ENCODE assay signal across 21 cellular contexts in the genomic region with DNA sequence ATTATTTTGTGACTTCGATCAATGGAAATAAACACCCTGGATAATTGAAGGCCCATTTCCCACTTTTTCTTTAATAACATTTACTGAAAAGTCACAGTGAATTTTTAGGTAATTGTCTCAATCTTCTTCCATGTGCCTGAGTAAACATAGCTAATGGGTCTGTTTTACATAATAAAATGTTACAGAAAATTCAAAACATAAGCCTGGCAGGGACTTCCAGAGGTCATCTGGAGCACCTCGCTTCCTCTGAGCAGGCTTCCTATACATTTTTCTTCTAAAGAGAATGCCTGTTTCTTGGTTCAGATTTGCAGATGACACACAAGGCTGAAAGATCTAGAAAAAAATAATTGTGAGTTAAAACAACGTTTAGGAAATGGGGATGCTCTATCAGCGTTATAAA.
DNase-seq lines count a peak whose midpoint lies in the region; ATAC-seq, FAIRE-seq and TF ChIP-seq lines count a peak whose summit lies in the region.
"Had no signal": no experiment of that assay in that cellular context is flagged by ENCODE, and none has a peak within 500 bp of the region (broad histone marks: within the 10 kb centered on the region; RNA-seq: fewer than 3 reads in every experiment).

No MANE protein-coding gene starts in this region.

- H3K79me2 ChIP-seq in astrocyte (ENCODE audit: insufficient read depth, low read length) = no peaks in the 10 kb centered on the region
- H3K79me2 ChIP-seq in hepatocyte = no peaks in the 10 kb centered on the region

- H3K27me3 Mint-ChIP-seq in activated T-cell treated with anti-CD3 and anti-CD28 coated beads, Interleukin-2, amount 50 U/mL, for 72 hours (ENCODE audit: low read depth) = no peaks in the 10 kb centered on the region
- no peaks in the 10 kb centered on the region for H3K27me3 Mint-ChIP-seq in astrocyte (ENCODE audit: low read depth, unreplicated experiment)
- H3K27me3 Mint-ChIP-seq: CD4-positive, alpha-beta memory T cell had no signal

- FAIRE-seq in astrocyte (lab: Jason Lieb, UNC) = no peak
- FAIRE-seq: GM12892, GM18507, HTR-8/SVneo had no signal

- TF ChIP-seq CTCF in astrocyte (IDR thresholded peaks at IDR 0.05; ENCODE audit: insufficient read depth, low read depth, low read length) = no peak
- no peak for TF ChIP-seq CTCF in hepatocyte (IDR thresholded peaks at IDR 0.05; ENCODE audit: poor library complexity)
- no peak for TF ChIP-seq CTCF in right atrium auricular region (IDR thresholded peaks at IDR 0.05)
- TF ChIP-seq CTCF in coronary artery (IDR thresholded peaks at IDR 0.05) = no peak

- H3K27ac Mint-ChIP-seq in activated T-cell treated with anti-CD3 and anti-CD28 coated beads, Interleukin-2, amount 50 U/mL, for 72 hours = peak overlapping the region; percentile 34
- peak overlapping the region; percentile 6 for H3K27ac Mint-ChIP-seq in astrocyte (ENCODE audit: unreplicated experiment)
- H3K27ac Mint-ChIP-seq: CD4-positive, alpha-beta memory T cell; HFFc6 had no signal

- H3K36me3 ChIP-seq in astrocyte (ENCODE audit: insufficient read depth, low read length) (no peaks in the 10 kb centered on the region), hepatocyte (replicated peaks; ENCODE audit: insufficient read depth, low read depth) (no peaks in the 10 kb centered on the region), right atrium auricular region (no peaks in the 10 kb centered on the region)
- H3K36me3 ChIP-seq: BLaER1 had no signal

- H2AFZ ChIP-seq in astrocyte (ENCODE audit: low read depth, low read length) (no peak overlapping the region), hepatocyte (no peak overlapping the region)

- no peak overlapping the region for H3K4me3 Mint-ChIP-seq in activated T-cell treated with anti-CD3 and anti-CD28 coated beads, Interleukin-2, amount 50 U/mL, for 72 hours
- H3K4me3 Mint-ChIP-seq in astrocyte (ENCODE audit: unreplicated experiment) = no peak overlapping the region
- H3K4me3 Mint-ChIP-seq: CD14-positive monocyte; CD4-positive, alpha-beta memory T cell; HFFc6 had no signal

- no peak for DNase-seq in activated T-cell treated with anti-CD3 and anti-CD28 coated beads, Interleukin-2, amount 50 U/mL, for 72 hours
- DNase-seq in activated T-cell treated with anti-CD3 and anti-CD28 coated beads, Interleukin-2, amount 50 U/mL, for 1 hour = no peak
- DNase-seq in astrocyte (ENCODE audit: low read depth) = no peak
- no peak for DNase-seq in hepatocyte (ENCODE audit: low spot score)
- DNase-seq in right atrium auricular region (ENCODE audit: low spot score) = no peak
- DNase-seq in coronary artery (ENCODE audit: low spot score) = no peak
- DNase-seq: 8988T; CD4-positive, alpha-beta memory T cell; DMS153; DMS79; GDM1; GOT3; H7; HFFc6 had no signal

- ATAC-seq in activated T-cell treated with anti-CD3 and anti-CD28 coated beads, Interleukin-2, amount 50 U/mL, for 72 hours (replicated peaks in 1 of 2) = no peak
- no peak for ATAC-seq in GM18907 (IDR thresholded peaks at IDR 0.05; ENCODE audit: unreplicated experiment)
- ATAC-seq: HCT116 had no signal

- H3K27ac ChIP-seq in astrocyte (ENCODE audit: low read depth, low read length) = no peak overlapping the region
- H3K27ac ChIP-seq in hepatocyte = peak overlapping the region; percentile 32
- no peak overlapping the region for H3K27ac ChIP-seq in right atrium auricular region
- no peak overlapping the region for H3K27ac ChIP-seq in coronary artery
- H3K27ac ChIP-seq: BLaER1 had no signal

- H4K20me1 ChIP-seq in astrocyte (ENCODE audit: insufficient read depth, low read length) (no peaks in the 10 kb centered on the region), hepatocyte (ENCODE audit: insufficient read depth, poor library complexity, severe bottlenecking) (no peaks in the 10 kb centered on the region)
- H4K20me1 ChIP-seq: BLaER1 had no signal

- WGBS in hepatocyte (ENCODE audit: low lambda C conversion rate, missing lambda C conversion rate) = 87% methylated on average over 4 of the region's 4 CpGs

- H3K36me3 Mint-ChIP-seq in activated T-cell treated with anti-CD3 and anti-CD28 coated beads, Interleukin-2, amount 50 U/mL, for 72 hours (ENCODE audit: insufficient read depth in 2 of 2) = no peaks in the 10 kb centered on the region
- H3K36me3 Mint-ChIP-seq in astrocyte (ENCODE audit: low read depth, unreplicated experiment) = peaks cover 2% of the 10 kb centered on the region
- H3K36me3 Mint-ChIP-seq: CD14-positive monocyte; CD4-positive, alpha-beta memory T cell had no signal

- H3K9me3 ChIP-seq in astrocyte (ENCODE audit: insufficient read depth, low read depth, low read length) (no peaks in the 10 kb centered on the region), hepatocyte (ENCODE audit: low read depth) (no peaks in the 10 kb centered on the region), right atrium auricular region (no peaks in the 10 kb centered on the region)
- H3K9me3 ChIP-seq: BLaER1 had no signal

- no peaks in the 10 kb centered on the region for H3K4me1 Mint-ChIP-seq in activated T-cell treated with anti-CD3 and anti-CD28 coated beads, Interleukin-2, amount 50 U/mL, for 72 hours (ENCODE audit: low read depth)
- peaks cover 15% of the 10 kb centered on the region for H3K4me1 Mint-ChIP-seq in astrocyte (ENCODE audit: low read depth, unreplicated experiment)
- H3K4me1 Mint-ChIP-seq: CD4-positive, alpha-beta memory T cell had no signal

- H3K4me1 ChIP-seq in astrocyte (ENCODE audit: insufficient read depth, low read length) (no peaks in the 10 kb centered on the region), hepatocyte (ENCODE audit: insufficient read depth) (peaks cover 14% of the 10 kb centered on the region), right atrium auricular region (peaks cover 0 to 8% of the 10 kb centered on the region in 2 donors)
- H3K4me1 ChIP-seq: BLaER1 had no signal

- no peaks in the 10 kb centered on the region for H3K9me2 ChIP-seq in hepatocyte (replicated peaks; ENCODE audit: insufficient read depth)

- no peak overlapping the region for H3K9ac ChIP-seq in astrocyte (ENCODE audit: low read length)
- H3K9ac ChIP-seq: BLaER1 had no signal

- H3K4me2 ChIP-seq in astrocyte (ENCODE audit: low read length) (no peak overlapping the region), hepatocyte (no peak overlapping the region)
- H3K4me2 ChIP-seq: BLaER1 had no signal

- H3K4me3 ChIP-seq in astrocyte (ENCODE audit: insufficient read depth, low read depth, low read length) (no peak overlapping the region), hepatocyte (no peak overlapping the region), right atrium auricular region (no peak overlapping the region), coronary artery (no peak overlapping the region)
- H3K4me3 ChIP-seq: BLaER1 had no signal

- H3K27me3 ChIP-seq in astrocyte (ENCODE audit: insufficient read depth, low read length) (no peaks in the 10 kb centered on the region), hepatocyte (no peaks in the 10 kb centered on the region), right atrium auricular region (no peaks in the 10 kb centered on the region)
- H3K27me3 ChIP-seq: BLaER1 had no signal

- H3K9me3 Mint-ChIP-seq in activated T-cell treated with anti-CD3 and anti-CD28 coated beads, Interleukin-2, amount 50 U/mL, for 72 hours = peaks cover 2 to 3% of the 10 kb centered on the region in 2 donors
- H3K9me3 Mint-ChIP-seq in astrocyte (ENCODE audit: unreplicated experiment) = no peaks in the 10 kb centered on the region
